1 cellular context compared by ENCODE assay signal in the genomic region with DNA sequence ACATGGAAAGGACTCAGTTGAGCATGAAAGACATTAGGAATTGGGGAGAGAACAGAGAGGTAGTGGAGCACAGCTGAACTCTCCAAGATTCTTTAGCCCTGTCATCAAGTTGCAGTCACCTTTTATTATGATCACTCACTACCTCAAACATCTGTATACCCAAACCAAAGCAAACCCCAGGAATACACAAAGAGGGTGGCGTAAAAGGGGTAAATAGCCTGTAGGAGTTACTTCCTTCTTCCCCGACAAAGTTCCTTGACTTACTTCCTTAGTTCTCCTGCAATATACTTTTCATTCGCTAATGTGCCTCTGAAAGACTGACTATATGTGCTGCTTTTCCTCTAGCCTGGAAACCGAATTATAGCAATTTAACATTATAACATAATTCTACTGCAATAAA.
TF ChIP-seq lines count a peak whose summit lies in the region.

No MANE protein-coding gene starts in this region.

TF ChIP-seq in WTC11, 78 proteins besides CTCF, POLR2A, EP300 and RAD21 (continued from another document):
- TF ChIP-seq, protein P1, sequence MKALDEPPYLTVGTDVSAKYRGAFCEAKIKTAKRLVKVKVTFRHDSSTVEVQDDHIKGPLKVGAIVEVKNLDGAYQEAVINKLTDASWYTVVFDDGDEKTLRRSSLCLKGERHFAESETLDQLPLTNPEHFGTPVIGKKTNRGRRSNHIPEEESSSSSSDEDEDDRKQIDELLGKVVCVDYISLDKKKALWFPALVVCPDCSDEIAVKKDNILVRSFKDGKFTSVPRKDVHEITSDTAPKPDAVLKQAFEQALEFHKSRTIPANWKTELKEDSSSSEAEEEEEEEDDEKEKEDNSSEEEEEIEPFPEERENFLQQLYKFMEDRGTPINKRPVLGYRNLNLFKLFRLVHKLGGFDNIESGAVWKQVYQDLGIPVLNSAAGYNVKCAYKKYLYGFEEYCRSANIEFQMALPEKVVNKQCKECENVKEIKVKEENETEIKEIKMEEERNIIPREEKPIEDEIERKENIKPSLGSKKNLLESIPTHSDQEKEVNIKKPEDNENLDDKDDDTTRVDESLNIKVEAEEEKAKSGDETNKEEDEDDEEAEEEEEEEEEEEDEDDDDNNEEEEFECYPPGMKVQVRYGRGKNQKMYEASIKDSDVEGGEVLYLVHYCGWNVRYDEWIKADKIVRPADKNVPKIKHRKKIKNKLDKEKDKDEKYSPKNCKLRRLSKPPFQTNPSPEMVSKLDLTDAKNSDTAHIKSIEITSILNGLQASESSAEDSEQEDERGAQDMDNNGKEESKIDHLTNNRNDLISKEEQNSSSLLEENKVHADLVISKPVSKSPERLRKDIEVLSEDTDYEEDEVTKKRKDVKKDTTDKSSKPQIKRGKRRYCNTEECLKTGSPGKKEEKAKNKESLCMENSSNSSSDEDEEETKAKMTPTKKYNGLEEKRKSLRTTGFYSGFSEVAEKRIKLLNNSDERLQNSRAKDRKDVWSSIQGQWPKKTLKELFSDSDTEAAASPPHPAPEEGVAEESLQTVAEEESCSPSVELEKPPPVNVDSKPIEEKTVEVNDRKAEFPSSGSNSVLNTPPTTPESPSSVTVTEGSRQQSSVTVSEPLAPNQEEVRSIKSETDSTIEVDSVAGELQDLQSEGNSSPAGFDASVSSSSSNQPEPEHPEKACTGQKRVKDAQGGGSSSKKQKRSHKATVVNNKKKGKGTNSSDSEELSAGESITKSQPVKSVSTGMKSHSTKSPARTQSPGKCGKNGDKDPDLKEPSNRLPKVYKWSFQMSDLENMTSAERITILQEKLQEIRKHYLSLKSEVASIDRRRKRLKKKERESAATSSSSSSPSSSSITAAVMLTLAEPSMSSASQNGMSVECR (CRISPR knock-in tag; IDR thresholded peaks at IDR 0.05; ENCODE audit: borderline replicate concordance): no peak
- TF ChIP-seq RORB (CRISPR knock-in tag; IDR thresholded peaks at IDR 0.05) (no peak), JAZF1 (CRISPR knock-in tag; IDR thresholded peaks at IDR 0.05) (no peak), CBFB (CRISPR knock-in tag; IDR thresholded peaks at IDR 0.05; ENCODE audit: low read depth) (no peak), EMX1 (CRISPR knock-in tag; IDR thresholded peaks at IDR 0.05) (no peak), ZNF219 (CRISPR knock-in tag; IDR thresholded peaks at IDR 0.05; ENCODE audit: borderline replicate concordance) (no peak)
- TF ChIP-seq, protein P2, sequence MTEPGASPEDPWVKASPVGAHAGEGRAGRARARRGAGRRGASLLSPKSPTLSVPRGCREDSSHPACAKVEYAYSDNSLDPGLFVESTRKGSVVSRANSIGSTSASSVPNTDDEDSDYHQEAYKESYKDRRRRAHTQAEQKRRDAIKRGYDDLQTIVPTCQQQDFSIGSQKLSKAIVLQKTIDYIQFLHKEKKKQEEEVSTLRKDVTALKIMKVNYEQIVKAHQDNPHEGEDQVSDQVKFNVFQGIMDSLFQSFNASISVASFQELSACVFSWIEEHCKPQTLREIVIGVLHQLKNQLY (CRISPR knock-in tag; IDR thresholded peaks at IDR 0.05): no peak
- TF ChIP-seq, protein P3, sequence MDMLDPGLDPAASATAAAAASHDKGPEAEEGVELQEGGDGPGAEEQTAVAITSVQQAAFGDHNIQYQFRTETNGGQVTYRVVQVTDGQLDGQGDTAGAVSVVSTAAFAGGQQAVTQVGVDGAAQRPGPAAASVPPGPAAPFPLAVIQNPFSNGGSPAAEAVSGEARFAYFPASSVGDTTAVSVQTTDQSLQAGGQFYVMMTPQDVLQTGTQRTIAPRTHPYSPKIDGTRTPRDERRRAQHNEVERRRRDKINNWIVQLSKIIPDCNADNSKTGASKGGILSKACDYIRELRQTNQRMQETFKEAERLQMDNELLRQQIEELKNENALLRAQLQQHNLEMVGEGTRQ (CRISPR knock-in tag; IDR thresholded peaks at IDR 0.05): no peak
- TF ChIP-seq, protein P4, sequence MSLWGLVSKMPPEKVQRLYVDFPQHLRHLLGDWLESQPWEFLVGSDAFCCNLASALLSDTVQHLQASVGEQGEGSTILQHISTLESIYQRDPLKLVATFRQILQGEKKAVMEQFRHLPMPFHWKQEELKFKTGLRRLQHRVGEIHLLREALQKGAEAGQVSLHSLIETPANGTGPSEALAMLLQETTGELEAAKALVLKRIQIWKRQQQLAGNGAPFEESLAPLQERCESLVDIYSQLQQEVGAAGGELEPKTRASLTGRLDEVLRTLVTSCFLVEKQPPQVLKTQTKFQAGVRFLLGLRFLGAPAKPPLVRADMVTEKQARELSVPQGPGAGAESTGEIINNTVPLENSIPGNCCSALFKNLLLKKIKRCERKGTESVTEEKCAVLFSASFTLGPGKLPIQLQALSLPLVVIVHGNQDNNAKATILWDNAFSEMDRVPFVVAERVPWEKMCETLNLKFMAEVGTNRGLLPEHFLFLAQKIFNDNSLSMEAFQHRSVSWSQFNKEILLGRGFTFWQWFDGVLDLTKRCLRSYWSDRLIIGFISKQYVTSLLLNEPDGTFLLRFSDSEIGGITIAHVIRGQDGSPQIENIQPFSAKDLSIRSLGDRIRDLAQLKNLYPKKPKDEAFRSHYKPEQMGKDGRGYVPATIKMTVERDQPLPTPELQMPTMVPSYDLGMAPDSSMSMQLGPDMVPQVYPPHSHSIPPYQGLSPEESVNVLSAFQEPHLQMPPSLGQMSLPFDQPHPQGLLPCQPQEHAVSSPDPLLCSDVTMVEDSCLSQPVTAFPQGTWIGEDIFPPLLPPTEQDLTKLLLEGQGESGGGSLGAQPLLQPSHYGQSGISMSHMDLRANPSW (CRISPR knock-in tag; conservative IDR thresholded peaks at IDR 0.05; ENCODE audit: low read depth): no peak
- TF ChIP-seq, protein P5, sequence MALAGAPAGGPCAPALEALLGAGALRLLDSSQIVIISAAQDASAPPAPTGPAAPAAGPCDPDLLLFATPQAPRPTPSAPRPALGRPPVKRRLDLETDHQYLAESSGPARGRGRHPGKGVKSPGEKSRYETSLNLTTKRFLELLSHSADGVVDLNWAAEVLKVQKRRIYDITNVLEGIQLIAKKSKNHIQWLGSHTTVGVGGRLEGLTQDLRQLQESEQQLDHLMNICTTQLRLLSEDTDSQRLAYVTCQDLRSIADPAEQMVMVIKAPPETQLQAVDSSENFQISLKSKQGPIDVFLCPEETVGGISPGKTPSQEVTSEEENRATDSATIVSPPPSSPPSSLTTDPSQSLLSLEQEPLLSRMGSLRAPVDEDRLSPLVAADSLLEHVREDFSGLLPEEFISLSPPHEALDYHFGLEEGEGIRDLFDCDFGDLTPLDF (CRISPR knock-in tag; IDR thresholded peaks at IDR 0.05): no peak
- TF ChIP-seq, protein P6, sequence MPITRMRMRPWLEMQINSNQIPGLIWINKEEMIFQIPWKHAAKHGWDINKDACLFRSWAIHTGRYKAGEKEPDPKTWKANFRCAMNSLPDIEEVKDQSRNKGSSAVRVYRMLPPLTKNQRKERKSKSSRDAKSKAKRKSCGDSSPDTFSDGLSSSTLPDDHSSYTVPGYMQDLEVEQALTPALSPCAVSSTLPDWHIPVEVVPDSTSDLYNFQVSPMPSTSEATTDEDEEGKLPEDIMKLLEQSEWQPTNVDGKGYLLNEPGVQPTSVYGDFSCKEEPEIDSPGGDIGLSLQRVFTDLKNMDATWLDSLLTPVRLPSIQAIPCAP (CRISPR knock-in tag; IDR thresholded peaks at IDR 0.05): no peak
